Comparison of ENCODE assay signal across 28 cellular contexts in genomic region chr1:10437052-10437451, GRCh38. TPM values are rescaled to one million over a fixed set of nuclear protein-coding genes. Genes with fewer than 3 reads are reported as not detected.
"Had no signal": no experiment of that assay in that cellular context is flagged by ENCODE, and none has a peak within 500 bp of the region (broad histone marks: within the 10 kb centered on the region; RNA-seq: fewer than 3 reads in every experiment).

No MANE protein-coding gene starts in this region.

- H3K36me3 Mint-ChIP-seq: naive B cell; natural killer cell treated with Interleukin-12 subunit alpha and Interleukin-12 subunit beta and Interleukin-15 and Interleukin-18, amount 100 ng/mL, for 72 hours had no signal

- H3K4me1 ChIP-seq: gastrocnemius medialis, lower lobe of right lung, right atrium auricular region, suprapubic skin, vagina had no signal

- H3K36me3 ChIP-seq: gastrocnemius medialis, prostate gland, right atrium auricular region, thyroid gland, vagina had no signal

- H3K4me3 Mint-ChIP-seq: naive B cell; natural killer cell treated with Interleukin-12 subunit alpha and Interleukin-12 subunit beta and Interleukin-15 and Interleukin-18, amount 100 ng/mL, for 72 hours; stimulated activated naive CD8-positive, alpha-beta T cell treated with anti-CD3 and anti-CD28 coated beads, Interleukin-15, amount 100 ng/mL, for 72 hours had no signal

- H3K27me3 Mint-ChIP-seq: naive B cell; natural killer cell treated with Interleukin-12 subunit alpha and Interleukin-12 subunit beta and Interleukin-15 and Interleukin-18, amount 100 ng/mL, for 72 hours; stimulated activated naive CD8-positive, alpha-beta T cell treated with anti-CD3 and anti-CD28 coated beads, Interleukin-15, amount 100 ng/mL, for 72 hours had no signal

- H3K9me3 ChIP-seq: gastrocnemius medialis, lower lobe of right lung, mucosa of descending colon, prostate gland, right atrium auricular region, suprapubic skin, thyroid gland, vagina had no signal

- ATAC-seq: esophagus mucosa; gastrocnemius medialis; left ventricle myocardium superior; lower lobe of right lung; mucosa of descending colon; natural killer cell treated with Interleukin-12 subunit alpha and Interleukin-12 subunit beta and Interleukin-15 and Interleukin-18, amount 100 ng/mL, for 72 hours; sciatic nerve; stimulated activated naive CD8-positive, alpha-beta T cell treated with anti-CD3 and anti-CD28 coated beads, Interleukin-15, amount 100 ng/mL, for 72 hours had no signal

- H3K4me2 ChIP-seq: smooth muscle cell had no signal

- DNase-seq: dorsolateral prefrontal cortex; effector CD4-positive, alpha-beta T cell; foreskin fibroblast; gastrocnemius medialis; head of caudate nucleus; left ventricle myocardium superior; lower lobe of right lung; mucosa of descending colon; naive B cell; nucleus accumbens; stimulated activated CD4-positive, alpha-beta T cell treated with anti-CD3 and anti-CD28 coated beads, Interleukin-12 subunit alpha, Interleukin-12 subunit beta, amount 100 ng/mL, for 4 hours; stimulated activated CD4-positive, alpha-beta T cell treated with anti-CD3 and anti-CD28 coated beads, Interleukin-1b, Interleukin-23, amount 100 ng/mL, for 48 hours; stimulated activated CD4-positive, alpha-beta T cell treated with anti-CD3 and anti-CD28 coated beads, Interleukin-4, amount 100 ng/mL, for 1 hour; stimulated activated CD8-positive, alpha-beta memory T cell treated with anti-CD3 and anti-CD28 coated beads, Interleukin-4, amount 100 ng/mL, for 48 hours; stimulated activated naive CD4-positive, alpha-beta T cell; stimulated activated naive CD8-positive, alpha-beta T cell treated with anti-CD3 and anti-CD28 coated beads, Interleukin-15, amount 100 ng/mL, for 72 hours; thyroid gland; trophoblast cell had no signal

- H3K27ac ChIP-seq: dorsolateral prefrontal cortex, epithelial cell of prostate, gastrocnemius medialis, lower lobe of right lung, prostate gland, right atrium auricular region, suprapubic skin, thyroid gland, vagina had no signal

- H3K4me3 ChIP-seq: dorsolateral prefrontal cortex, gastrocnemius medialis, lower lobe of right lung, mucosa of descending colon, prostate gland, right atrium auricular region, smooth muscle cell, suprapubic skin, thyroid gland, vagina had no signal

- H3K27ac Mint-ChIP-seq: stimulated activated naive CD8-positive, alpha-beta T cell treated with anti-CD3 and anti-CD28 coated beads, Interleukin-15, amount 100 ng/mL, for 72 hours had no signal

- H3K9me3 Mint-ChIP-seq: naive B cell; natural killer cell treated with Interleukin-12 subunit alpha and Interleukin-12 subunit beta and Interleukin-15 and Interleukin-18, amount 100 ng/mL, for 72 hours; stimulated activated naive CD8-positive, alpha-beta T cell treated with anti-CD3 and anti-CD28 coated beads, Interleukin-15, amount 100 ng/mL, for 72 hours had no signal

- H3K27me3 ChIP-seq: dorsolateral prefrontal cortex, gastrocnemius medialis, right atrium auricular region, suprapubic skin, thyroid gland, vagina had no signal

RNA-seq across cellular contexts. Expression of gene CORT, which starts 12.8 kb away (rescaled TPM):
- total RNA-seq: glomerular endothelial cell, left ventricle myocardium superior, lower lobe of right lung, right atrium auricular region, smooth muscle cell, suprapubic skin, vagina had no signal
- polyA plus RNA-seq: smooth muscle cell had no signal
